9 cellular contexts compared by ENCODE assay signal in the genomic region with DNA sequence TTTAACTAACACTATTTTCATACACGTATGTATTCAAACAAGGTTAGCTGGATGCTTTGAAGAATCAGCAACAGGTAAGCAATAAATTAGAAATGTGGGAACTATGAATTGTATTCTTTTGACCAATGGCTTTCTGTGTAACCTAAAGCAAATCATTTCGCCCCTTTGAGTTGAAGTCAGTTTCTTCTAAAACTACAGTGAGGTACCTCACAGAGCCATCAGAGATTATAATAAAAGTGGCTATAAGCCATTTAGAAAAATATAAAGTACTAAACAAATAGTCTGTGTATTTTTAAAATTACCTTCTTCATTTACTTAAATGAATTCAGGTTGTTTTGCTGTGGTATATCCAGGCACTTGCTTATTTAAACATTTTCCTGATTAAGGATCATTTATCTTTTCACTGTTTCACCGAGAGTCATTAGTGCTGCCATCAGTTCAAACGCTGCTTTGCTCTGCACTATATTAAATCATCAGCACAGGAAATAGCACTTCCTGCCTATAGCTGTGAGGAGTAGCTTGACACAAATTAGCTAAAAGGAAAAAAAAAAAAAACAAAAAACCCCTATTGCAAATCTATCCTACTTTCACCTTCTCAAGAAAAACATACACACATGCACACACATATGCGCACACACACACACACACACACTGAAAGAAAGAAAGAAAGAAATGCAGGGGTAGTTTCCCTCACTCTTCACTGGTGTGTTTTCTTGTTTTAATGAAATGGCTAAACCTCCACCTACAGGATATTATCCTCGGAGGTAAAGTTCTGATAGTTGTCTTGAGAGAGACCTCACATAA. TPM values are rescaled to one million over a fixed set of nuclear protein-coding genes. Genes with fewer than 3 reads are reported as not detected.
DNase-seq lines count a peak whose midpoint lies in the region; ATAC-seq, FAIRE-seq and TF ChIP-seq lines count a peak whose summit lies in the region.
"Had no signal": no experiment of that assay in that cellular context is flagged by ENCODE, and none has a peak within 500 bp of the region (broad histone marks: within the 10 kb centered on the region; RNA-seq: fewer than 3 reads in every experiment).

No MANE protein-coding gene starts in this region.

- H3K36me3 ChIP-seq in BLaER1 treated with 17β-estradiol and CSF1 and Interleukin-3, amounts not matched to agents 10 nM and 100 nM, result no peaks in the 10 kb centered on the region

- H3K27ac Mint-ChIP-seq in activated CD8-positive, alpha-beta T cell treated with anti-CD3 and anti-CD28 coated beads for 36 hours, result peak overlapping the region; percentile 93
- H3K27ac Mint-ChIP-seq in stimulated activated memory B cell treated with anti-CD40 and anti-IgM and Interleukin-4, amounts not matched to agents 10 μg/mL and 1 μg/mL and 100 μg/mL, for 72 hours, result peak overlapping the region; percentile 73

- no peak for TF ChIP-seq CTCF in activated CD8-positive, alpha-beta T cell treated with anti-CD3 and anti-CD28 coated beads for 36 hours (IDR thresholded peaks at IDR 0.05)

- POLR2A ChIA-PET in activated CD8-positive, alpha-beta T cell treated with anti-CD3 and anti-CD28 coated beads for 36 hours (lab: Charles Lee), result interaction anchor here (1.5 kb wide), 1 partner anchor 22 kb away, joined by 5 read pairs; no protein-coding TSS in a partner anchor

- peaks cover 32% of the 10 kb centered on the region for H3K4me1 Mint-ChIP-seq in activated CD8-positive, alpha-beta T cell treated with anti-CD3 and anti-CD28 coated beads for 36 hours (ENCODE audit: low read depth)
- peaks cover 28% of the 10 kb centered on the region for H3K4me1 Mint-ChIP-seq in stimulated activated memory B cell treated with anti-CD40 and anti-IgM and Interleukin-4, amounts not matched to agents 10 μg/mL and 1 μg/mL and 100 μg/mL, for 72 hours

- H3K4me3 ChIP-seq in BLaER1 treated with 17β-estradiol and CSF1 and Interleukin-3, amounts not matched to agents 10 nM and 100 nM, result peak overlapping the region in 2 of 10 experiments; percentile 16 to 35; a peak in 2 of 20 replicates

- peaks cover 9 to 87% (median 66%) of the 10 kb centered on the region in 10 experiments for H3K4me1 ChIP-seq in BLaER1 treated with 17β-estradiol and CSF1 and Interleukin-3, amounts not matched to agents 10 nM and 100 nM
- H3K4me1 ChIP-seq: parathyroid adenoma had no signal

- intact Hi-C loops in activated CD8-positive, alpha-beta T cell treated with anti-CD3 and anti-CD28 coated beads for 36 hours (cut with micrococcal nuclease), result loop anchor here (2.0 kb wide), 1 partner anchor 22 kb away; no protein-coding TSS in a partner anchor

- no peak for FAIRE-seq in H54 (lab: Jason Lieb, UNC)

- peak overlapping the region; percentile 44 to 82 (median 68) for H3K4me2 ChIP-seq in BLaER1 treated with 17β-estradiol and CSF1 and Interleukin-3, amounts not matched to agents 10 nM and 100 nM

- no peaks in the 10 kb centered on the region for H3K27me3 ChIP-seq in BLaER1 treated with 17β-estradiol and CSF1 and Interleukin-3, amounts not matched to agents 10 nM and 100 nM

- CTCF ChIA-PET in activated CD8-positive, alpha-beta T cell treated with anti-CD3 and anti-CD28 coated beads for 36 hours (lab: Charles Lee), result interaction anchor here (1.0 to 2.3 kb wide), 5 partner anchors 10 to 246 kb away, joined by 3 to 13 read pairs (median 5); no protein-coding TSS in a partner anchor

- DNase-seq in activated CD8-positive, alpha-beta T cell treated with anti-CD3 and anti-CD28 coated beads for 36 hours, result peak; percentile 40
- no peak for DNase-seq in activated CD8-positive, alpha-beta memory T cell treated with anti-CD3 and anti-CD28 coated beads, Interleukin-2, amount 50 U/mL, for 48 hours
- no peak for DNase-seq in H54 (ENCODE audit: insufficient read length, low spot score)

- TF ChIP-seq POLR2A in H54 (IDR thresholded peaks at IDR 0.05; ENCODE audit: low read depth, low read length), result no peak

- peak overlapping the region; percentile 57 for H3K4me3 Mint-ChIP-seq in activated CD8-positive, alpha-beta T cell treated with anti-CD3 and anti-CD28 coated beads for 36 hours
- peak overlapping the region; percentile 34 for H3K4me3 Mint-ChIP-seq in stimulated activated memory B cell treated with anti-CD40 and anti-IgM and Interleukin-4, amounts not matched to agents 10 μg/mL and 1 μg/mL and 100 μg/mL, for 72 hours

- peak overlapping the region in 9 of 11 experiments; percentile 33 to 64 (median 43); a peak in 14 of 22 replicates for H3K9ac ChIP-seq in BLaER1 treated with 17β-estradiol and CSF1 and Interleukin-3, amounts not matched to agents 10 nM and 100 nM
- H3K9ac ChIP-seq: parathyroid adenoma had no signal

- ATAC-seq in GM19025 (IDR thresholded peaks at IDR 0.05; ENCODE audit: low read depth, unreplicated experiment), result peak; percentile 84
- peak; percentile 88 for ATAC-seq in HG03139 (IDR thresholded peaks at IDR 0.05; ENCODE audit: unreplicated experiment)
- peak; percentile 97 for ATAC-seq in activated CD8-positive, alpha-beta T cell treated with anti-CD3 and anti-CD28 coated beads for 36 hours
- peak; percentile 98 for ATAC-seq in stimulated activated memory B cell treated with anti-CD40 and anti-IgM and Interleukin-4, amounts not matched to agents 10 μg/mL and 1 μg/mL and 100 μg/mL, for 72 hours
- no peak for ATAC-seq in HG03045 (IDR thresholded peaks at IDR 0.05; ENCODE audit: unreplicated experiment)

- peak overlapping the region; percentile 20 to 69 (median 63); a peak in 20 of 22 replicates for H3K27ac ChIP-seq in BLaER1 treated with 17β-estradiol and CSF1 and Interleukin-3, amounts not matched to agents 10 nM and 100 nM
- H3K27ac ChIP-seq: parathyroid adenoma had no signal

- no peaks in the 10 kb centered on the region for H3K9me3 Mint-ChIP-seq in activated CD8-positive, alpha-beta T cell treated with anti-CD3 and anti-CD28 coated beads for 36 hours
- H3K9me3 Mint-ChIP-seq in stimulated activated memory B cell treated with anti-CD40 and anti-IgM and Interleukin-4, amounts not matched to agents 10 μg/mL and 1 μg/mL and 100 μg/mL, for 72 hours, result no peaks in the 10 kb centered on the region

- no peaks in the 10 kb centered on the region for H3K27me3 Mint-ChIP-seq in activated CD8-positive, alpha-beta T cell treated with anti-CD3 and anti-CD28 coated beads for 36 hours
- H3K27me3 Mint-ChIP-seq in stimulated activated memory B cell treated with anti-CD40 and anti-IgM and Interleukin-4, amounts not matched to agents 10 μg/mL and 1 μg/mL and 100 μg/mL, for 72 hours, result no peaks in the 10 kb centered on the region

- H4K20me1 ChIP-seq in BLaER1 treated with 17β-estradiol and CSF1 and Interleukin-3, amounts not matched to agents 10 nM and 100 nM, result no peaks in the 10 kb centered on the region

- H3K36me3 Mint-ChIP-seq in activated CD8-positive, alpha-beta T cell treated with anti-CD3 and anti-CD28 coated beads for 36 hours (ENCODE audit: low read depth), result no peaks in the 10 kb centered on the region
- H3K36me3 Mint-ChIP-seq in stimulated activated memory B cell treated with anti-CD40 and anti-IgM and Interleukin-4, amounts not matched to agents 10 μg/mL and 1 μg/mL and 100 μg/mL, for 72 hours, result peaks cover 7% of the 10 kb centered on the region

- no peaks in the 10 kb centered on the region for H3K9me3 ChIP-seq in BLaER1 treated with 17β-estradiol and CSF1 and Interleukin-3, amounts not matched to agents 10 nM and 100 nM (replicated peaks in 1 of 11)

RNA-seq across cellular contexts. Expression of a gene that starts 39.8 kb away (rescaled TPM):
- not detected for total RNA-seq in activated CD8-positive, alpha-beta T cell treated with anti-CD3 and anti-CD28 coated beads for 36 hours
